Comparison of ENCODE assay signal across 26 cellular contexts in genomic region chr4:80740375-80740774, GRCh38.
"Had no signal": no experiment of that assay in that cellular context is flagged by ENCODE, and none has a peak within 500 bp of the region (broad histone marks: within the 10 kb centered on the region; RNA-seq: fewer than 3 reads in every experiment).

No MANE protein-coding gene starts in this region.

- DNase-seq: naive thymus-derived CD8-positive, alpha-beta T cell; nephron progenitor cell; nucleus accumbens; psoas muscle; right cardiac atrium; right lobe of liver; sigmoid colon; small intestine; stimulated activated CD4-positive, alpha-beta T cell treated with anti-CD3 and anti-CD28 coated beads, Interleukin-15, amount 100 ng/mL, for 24 hours; stimulated activated CD4-positive, alpha-beta T cell treated with anti-CD3 and anti-CD28 coated beads, Interleukin-2, amount 100 ng/mL, for 24 hours; stimulated activated CD4-positive, alpha-beta T cell treated with anti-CD3 and anti-CD28 coated beads, Interleukin-2, amount 100 ng/mL, for 48 hours; stimulated activated CD4-positive, alpha-beta T cell treated with anti-CD3 and anti-CD28 coated beads, Interleukin-4, amount 100 ng/mL, for 24 hours; stimulated activated naive B cell treated with anti-CD40 and anti-IgM and Interleukin-4, amounts not matched to agents 10 μg/mL and 1 μg/mL and 100 μg/mL, for 72 hours; stimulated activated naive CD4-positive, alpha-beta T cell treated with Interleukin-2 at 50 U/mL for 16 hours; stomach; tibial artery; transverse colon; upper lobe of right lung; uterus had no signal

- H3K4me1 ChIP-seq: pancreas, psoas muscle, right lobe of liver, sigmoid colon, stomach, tibial artery, transverse colon, upper lobe of right lung, uterus had no signal

- H3K9me3 ChIP-seq: neutrophil, pancreas, psoas muscle, right lobe of liver, sigmoid colon, tibial artery, upper lobe of right lung, uterus had no signal

- H3K4me1 Mint-ChIP-seq: naive thymus-derived CD8-positive, alpha-beta T cell; nephron progenitor cell; neural crest cell; stimulated activated effector memory CD8-positive, alpha-beta T cell treated with anti-CD3 and anti-CD28 coated beads, Interleukin-12 subunit alpha, Interleukin-12 subunit beta, amount 100 ng/mL, for 72 hours; stimulated activated naive B cell treated with anti-CD40 and anti-IgM and Interleukin-4, amounts not matched to agents 10 μg/mL and 1 μg/mL and 100 μg/mL, for 72 hours had no signal

- ATAC-seq: naive thymus-derived CD8-positive, alpha-beta T cell; natural killer cell treated with Interleukin-12 subunit alpha and Interleukin-12 subunit beta and Interleukin-15 and Interleukin-18, amount 100 ng/mL, for 72 hours; pancreas; psoas muscle; right cardiac atrium; right lobe of liver; stimulated activated effector memory CD8-positive, alpha-beta T cell treated with anti-CD3 and anti-CD28 coated beads, Interleukin-12 subunit alpha, Interleukin-12 subunit beta, amount 100 ng/mL, for 72 hours; stimulated activated naive B cell treated with anti-CD40 and anti-IgM and Interleukin-4, amounts not matched to agents 10 μg/mL and 1 μg/mL and 100 μg/mL, for 72 hours; upper lobe of right lung had no signal

- H3K4me3 Mint-ChIP-seq: naive thymus-derived CD8-positive, alpha-beta T cell; natural killer cell treated with Interleukin-12 subunit alpha and Interleukin-12 subunit beta and Interleukin-15 and Interleukin-18, amount 100 ng/mL, for 72 hours; nephron progenitor cell; neural crest cell; stimulated activated effector memory CD8-positive, alpha-beta T cell treated with anti-CD3 and anti-CD28 coated beads, Interleukin-12 subunit alpha, Interleukin-12 subunit beta, amount 100 ng/mL, for 72 hours; stimulated activated naive B cell treated with anti-CD40 and anti-IgM and Interleukin-4, amounts not matched to agents 10 μg/mL and 1 μg/mL and 100 μg/mL, for 72 hours; stimulated activated naive CD8-positive, alpha-beta T cell treated with anti-CD3 and anti-CD28 coated beads, Interleukin-15, Interleukin-2, amounts not matched to agents 100 ng/mL and 50 ng/mL, for 24 hours; type B pancreatic cell had no signal

- H3K27ac Mint-ChIP-seq: naive thymus-derived CD8-positive, alpha-beta T cell; natural killer cell treated with Interleukin-12 subunit alpha and Interleukin-12 subunit beta and Interleukin-15 and Interleukin-18, amount 100 ng/mL, for 72 hours; nephron progenitor cell; stimulated activated effector memory CD8-positive, alpha-beta T cell treated with anti-CD3 and anti-CD28 coated beads, Interleukin-12 subunit alpha, Interleukin-12 subunit beta, amount 100 ng/mL, for 72 hours; stimulated activated naive B cell treated with anti-CD40 and anti-IgM and Interleukin-4, amounts not matched to agents 10 μg/mL and 1 μg/mL and 100 μg/mL, for 72 hours; stimulated activated naive CD8-positive, alpha-beta T cell treated with anti-CD3 and anti-CD28 coated beads, Interleukin-15, Interleukin-2, amounts not matched to agents 100 ng/mL and 50 ng/mL, for 24 hours; type B pancreatic cell had no signal

- H3K36me3 ChIP-seq: neutrophil, pancreas, right lobe of liver, sigmoid colon, stomach, tibial artery, transverse colon, upper lobe of right lung, uterus had no signal

- H3K9me3 Mint-ChIP-seq: type B pancreatic cell had no signal

- H3K27me3 ChIP-seq: neutrophil, pancreas, right lobe of liver, sigmoid colon, stomach, tibial artery, transverse colon, upper lobe of right lung, uterus had no signal

- H3K27me3 Mint-ChIP-seq: naive thymus-derived CD8-positive, alpha-beta T cell; type B pancreatic cell had no signal

- H3K36me3 Mint-ChIP-seq: stimulated activated effector memory CD8-positive, alpha-beta T cell treated with anti-CD3 and anti-CD28 coated beads, Interleukin-12 subunit alpha, Interleukin-12 subunit beta, amount 100 ng/mL, for 72 hours; type B pancreatic cell had no signal

- H3K27ac ChIP-seq: neutrophil, pancreas, psoas muscle, right lobe of liver, sigmoid colon, stomach, tibial artery, transverse colon, upper lobe of right lung, uterus had no signal

- H3K4me3 ChIP-seq: pancreas, psoas muscle, right lobe of liver, sigmoid colon, stomach, tibial artery, transverse colon, upper lobe of right lung, uterus had no signal
